ENCODE assay signal across 12 cellular contexts in genomic region chr9:131181091-131181681, GRCh38. TPM values are rescaled to one million over a fixed set of nuclear protein-coding genes. Genes with fewer than 3 reads are reported as not detected.
DNase-seq lines count a peak whose midpoint lies in the region; ATAC-seq, FAIRE-seq and TF ChIP-seq lines count a peak whose summit lies in the region.
"Had no signal": no experiment of that assay in that cellular context is flagged by ENCODE, and none has a peak within 500 bp of the region (broad histone marks: within the 10 kb centered on the region; RNA-seq: fewer than 3 reads in every experiment).

No MANE protein-coding gene starts in this region.

- H3K4me3 ChIP-seq in SK-N-SH (ENCODE audit: low read depth in 2 of 2, low read length in 1 of 2) (no peak overlapping the region), Loucy (ENCODE audit: low read length, poor library complexity, severe bottlenecking) (no peak overlapping the region), K562 (no peak overlapping the region), psoas muscle (no peak overlapping the region)

- H3K4me1 ChIP-seq in SK-N-SH (ENCODE audit: control insufficient read depth in 1 of 2, insufficient read depth in 2 of 2, low read depth in 1 of 2, low read length in 1 of 2), result peaks cover 0 to 24% of the 10 kb centered on the region in 2 experiments; a peak in 2 of 4 replicates
- H3K4me1 ChIP-seq in Loucy (ENCODE audit: insufficient read depth, low read length, poor library complexity, severe bottlenecking), result no peaks in the 10 kb centered on the region
- peaks cover 11 to 29% of the 10 kb centered on the region in 2 experiments; a peak in 4 of 5 replicates for H3K4me1 ChIP-seq in K562 (replicated peaks in 1 of 2; ENCODE audit: control insufficient read depth in 2 of 2, insufficient read depth in 2 of 2, low read length in 2 of 2)
- H3K4me1 ChIP-seq in psoas muscle, result peaks cover 28% of the 10 kb centered on the region

- DNase-seq in SK-N-SH, result no peak
- DNase-seq in K562 (ENCODE audit: extremely low read depth in 1 of 4, low spot score in 3 of 4), result peak; percentile 76 to 84 (median 82)
- DNase-seq in psoas muscle, result no peak
- no peak for DNase-seq in EL
- no peak for DNase-seq in SW 1271 (lab: John Stamatoyannopoulos, UW)
- no peak for DNase-seq in activated naive CD4-positive, alpha-beta T cell treated with anti-CD3 and anti-CD28 coated beads, Interleukin-2, amount 50 U/mL, for 72 hours (ENCODE audit: low spot score in 2 of 2)
- DNase-seq: activated naive CD4-positive, alpha-beta T cell treated with Interleukin-2 at 50 U/mL for 16 hours; cortex of kidney; NCI-H1694 had no signal

- in situ Hi-C loops in K562 (cut with MboI), result no loop called here

- TF ChIP-seq RAD21 in SK-N-SH (IDR thresholded peaks at IDR 0.05; ENCODE audit: low read length) (no peak), K562 (CRISPR knock-in tag; conservative IDR thresholded peaks at IDR 0.05 in 1 of 2, IDR thresholded peaks at IDR 0.05 in 1 of 2) (no peak)

- H3K36me3 Mint-ChIP-seq in activated naive CD4-positive, alpha-beta T cell treated with anti-CD3 and anti-CD28 coated beads, Interleukin-2, amount 50 U/mL, for 72 hours, result peaks cover 9 to 17% of the 10 kb centered on the region in 2 donors

- TF ChIP-seq EP300 in SK-N-SH (IDR thresholded peaks at IDR 0.05; ENCODE audit: borderline replicate concordance in 1 of 2, low read depth in 1 of 2, low read length in 1 of 2) (no peak), K562 (IDR thresholded peaks at IDR 0.05; ENCODE audit: low read length) (no peak)

- H3K4me2 ChIP-seq in SK-N-SH (no peak overlapping the region), Loucy (ENCODE audit: low read depth, low read length, poor library complexity, severe bottlenecking) (no peak overlapping the region), K562 (ENCODE audit: insufficient read depth, low read length) (peak overlapping the region; percentile 4; the same call in 1 of the 2 replicates)

- H3K9me2 ChIP-seq in SK-N-SH (no peaks in the 10 kb centered on the region), Loucy (replicated peaks; ENCODE audit: low read depth, low read length) (no peaks in the 10 kb centered on the region)

- intact Hi-C loops in K562 (cut with micrococcal nuclease), result loop anchor here (2.0 kb wide), 1 partner anchor 56 kb away; the partner anchor contains the start of gene NUP214
- intact Hi-C loops in psoas muscle (cut with DNase I), result no loop called here

- H3K27me3 ChIP-seq in SK-N-SH (ENCODE audit: insufficient read depth) (no peaks in the 10 kb centered on the region), Loucy (ENCODE audit: insufficient read depth, low read length, poor library complexity, severe bottlenecking) (no peaks in the 10 kb centered on the region), K562 (ENCODE audit: control insufficient read depth in 2 of 2, insufficient read depth in 2 of 2, low read length in 2 of 2) (no peaks in the 10 kb centered on the region), psoas muscle (ENCODE audit: insufficient read depth in 3 of 3, low read length in 2 of 3) (no peaks in the 10 kb centered on the region)

- H3K27ac Mint-ChIP-seq in activated naive CD4-positive, alpha-beta T cell treated with anti-CD3 and anti-CD28 coated beads, Interleukin-2, amount 50 U/mL, for 72 hours, result no peak overlapping the region

- no peak for TF ChIP-seq POLR2A in K562 (conservative IDR thresholded peaks at IDR 0.05)

- H3K9me3 ChIP-seq in SK-N-SH, result no peaks in the 10 kb centered on the region
- no peaks in the 10 kb centered on the region for H3K9me3 ChIP-seq in Loucy (ENCODE audit: insufficient read depth, low read depth, low read length)
- no peaks in the 10 kb centered on the region for H3K9me3 ChIP-seq in K562 (replicated peaks; ENCODE audit: control insufficient read depth, insufficient read depth, low read depth, low read length)
- no peaks in the 10 kb centered on the region for H3K9me3 ChIP-seq in psoas muscle

- H3F3A ChIP-seq in SK-N-SH (replicated peaks; ENCODE audit: insufficient read depth) (peaks cover 36% of the 10 kb centered on the region), Loucy (ENCODE audit: low read depth) (peaks cover 12% of the 10 kb centered on the region)

- TF ChIP-seq CTCF in SK-N-SH (IDR thresholded peaks at IDR 0.05) (peak; percentile 37), Loucy (conservative IDR thresholded peaks at IDR 0.05; ENCODE audit: low read length) (peak; percentile 54), K562 (IDR thresholded peaks at IDR 0.05 in 2 of 3, conservative IDR thresholded peaks at IDR 0.05 in 1 of 3; ENCODE audit: insufficient read depth in 2 of 3, low read depth in 1 of 3, low read length in 3 of 3) (no peak), psoas muscle (IDR thresholded peaks at IDR 0.05) (no peak)

- CTCF ChIA-PET in SK-N-SH (lab: Yijun Ruan, JAX), result interaction anchor here (1.0 to 11.8 kb wide), 9 partner anchors 10 to 168 kb away, joined by 3 to 192 read pairs (median 4); partner anchors contain the start of gene PLPP7
- CTCF ChIA-PET in K562 (lab: Yijun Ruan, JAX; ENCODE audit: low intra/inter-chr PET ratio), result interaction anchor here (1.2 kb wide), 1 partner anchor 155 kb away, joined by 6 read pairs; no protein-coding TSS in a partner anchor

- FAIRE-seq in K562 (lab: Jason Lieb, UNC), result no peak
- FAIRE-seq: RCC 7860 had no signal

- H3K9me3 Mint-ChIP-seq in activated naive CD4-positive, alpha-beta T cell treated with anti-CD3 and anti-CD28 coated beads, Interleukin-2, amount 50 U/mL, for 72 hours, result no peaks in the 10 kb centered on the region

- ATAC-seq in SK-N-SH treated with all-trans-retinoic acid at 6 μM for 48 hours (no peak), K562 (peak; percentile 32), psoas muscle (no peak)
- ATAC-seq in activated naive CD4-positive, alpha-beta T cell treated with anti-CD3 and anti-CD28 coated beads, Interleukin-2, amount 50 U/mL, for 72 hours, result no peak

- H2AFZ ChIP-seq in SK-N-SH (ENCODE audit: low read depth), result no peak overlapping the region
- no peak overlapping the region for H2AFZ ChIP-seq in Loucy (ENCODE audit: low read length)
- no peak overlapping the region for H2AFZ ChIP-seq in K562 (ENCODE audit: low read depth, low read length)

- H3K9ac ChIP-seq in SK-N-SH (peak overlapping the region; percentile 36; the same call in 1 of the 2 replicates), Loucy (ENCODE audit: low read depth, low read length, poor library complexity, severe bottlenecking) (no peak overlapping the region), K562 (ENCODE audit: insufficient read depth in 1 of 2, low read depth in 2 of 2, low read length in 2 of 2) (peak overlapping the region in 1 of 2 experiments; percentile 1; a peak in 3 of 4 replicates)

- H4K20me1 ChIP-seq in SK-N-SH (ENCODE audit: insufficient read depth) (no peaks in the 10 kb centered on the region), Loucy (ENCODE audit: insufficient read depth, low read length, poor library complexity, severe bottlenecking) (peaks cover 60% of the 10 kb centered on the region), K562 (replicated peaks; ENCODE audit: control insufficient read depth, insufficient read depth, low read length) (peaks cover 7% of the 10 kb centered on the region)

- H3K79me2 ChIP-seq in SK-N-SH (ENCODE audit: insufficient read depth) (peaks cover 10% of the 10 kb centered on the region; the same call in 1 of the 2 replicates), Loucy (ENCODE audit: insufficient read depth, low read length) (peaks cover 44% of the 10 kb centered on the region), K562 (ENCODE audit: control insufficient read depth, insufficient read depth, low read length) (peaks cover 12% of the 10 kb centered on the region; the same call in 2 of the 3 replicates)

- H3K9me1 ChIP-seq in K562 (ENCODE audit: control insufficient read depth, insufficient read depth, low read length), result peaks cover 11% of the 10 kb centered on the region

- 90% methylated on average over 6 of the region's 6 CpGs for WGBS in SK-N-SH (ENCODE audit: low lambda C conversion rate)
- WGBS in K562 (ENCODE audit: insufficient coverage, low coverage, missing lambda C conversion rate), result 80% methylated on average over 6 of the region's 6 CpGs
- 82 to 85% (median 84%) methylated on average over 6 of the region's 6 CpGs for WGBS in psoas muscle, 3 donors

- POLR2A ChIA-PET in SK-N-SH (lab: Yijun Ruan, JAX) (no interaction called here), K562 (lab: Yijun Ruan, JAX) (interaction anchor here (0.5 to 14.6 kb wide), 29 partner anchors 9 to 413 kb away, joined by 3 to 264 read pairs (median 5); partner anchors contain the start of gene NUP214)

- BruUV-seq in K562 (replicated peaks; lab: Mats Ljungman, UMichigan), result no TSS peak

- H3K36me3 ChIP-seq in SK-N-SH (replicated peaks in 1 of 2; ENCODE audit: control insufficient read depth in 1 of 2, insufficient read depth in 2 of 2, low read length in 1 of 2) (peaks cover 41 to 49% of the 10 kb centered on the region in 2 experiments), Loucy (ENCODE audit: insufficient read depth, low read length) (peaks cover 89% of the 10 kb centered on the region), K562 (ENCODE audit: control insufficient read depth, insufficient read depth, low read length) (peaks cover 92% of the 10 kb centered on the region), psoas muscle (ENCODE audit: insufficient read depth in 1 of 2, low read depth in 1 of 2) (peaks cover 5 to 63% of the 10 kb centered on the region in 2 donors)

- peak overlapping the region in 1 of 2 experiments; percentile 96; a peak in 2 of 4 replicates for H3K27ac ChIP-seq in SK-N-SH (ENCODE audit: low read depth in 2 of 2, low read length in 1 of 2)
- peak overlapping the region; percentile 24 for H3K27ac ChIP-seq in K562 (ENCODE audit: extremely low read depth, low read depth, low read length)
- H3K27ac ChIP-seq in psoas muscle, result peak overlapping the region; percentile 50

RNA-seq across cellular contexts. Expression of gene NUP214, which starts 55.8 kb away (rescaled TPM):
- polyA plus RNA-seq in SK-N-SH (2012; rRNA removed) (7.6 and 8.0 TPM in 2 replicates), K562 (2011; rRNA removed) (56.9 and 113 TPM in 2 replicates), K562 (2014; fragmentation: Illumina TruSeq; extraction: Trizol) (207 and 246 TPM in 2 replicates), K562 (2014; fragmentation: Nextera tagmentation; extraction: Ambion mirVana) (10 to 100 TPM; 78.9 to 81.6 TPM), K562 (2014; rRNA removed) (97.1 and 106 TPM in 2 replicates), psoas muscle (10 to 100 TPM; 11.8 to 14.2 (median 14.1) TPM)
- 3.6 and 4.9 TPM in 2 replicates for polyA plus RNA-seq in SK-N-SH (2012; cell fraction: cytosol; rRNA removed)
- polyA plus RNA-seq in SK-N-SH (2012; cell fraction: nucleus; rRNA removed), result 19.0 and 24.8 TPM in 2 replicates
- total RNA-seq in K562 (2011; cell fraction: chromatin; rRNA removed; ENCODE audit: low replicate concordance), result 1,024 and 1,416 TPM in 2 replicates
- total RNA-seq in K562 (2011; cell fraction: nucleolus; rRNA removed), result 573 and 642 TPM in 2 replicates
- total RNA-seq in K562 (2011; cell fraction: nucleoplasm; rRNA removed), result 885 and 1,103 TPM in 2 replicates
- total RNA-seq in K562 (2014; rRNA removed) (62.4 and 102 TPM in 2 replicates), K562 (2014; rRNA removed; fragmentation: Illumina TruSeq; extraction: Trizol) (123 and 134 TPM in 2 replicates), K562 (2015; rRNA removed; fragmentation: Illumina TruSeq; extraction: Trizol) (133 and 136 TPM in 2 replicates), K562 (2021) (332 and 336 TPM in 2 replicates), psoas muscle (10 to 100 TPM; 20.1 to 28.1 (median 23.4) TPM)
- 104 and 108 TPM in 2 replicates for polyA plus RNA-seq in K562 (2011; cell fraction: cytosol; rRNA removed)
- polyA plus RNA-seq in K562 (2011; cell fraction: nucleus; rRNA removed), result 257 and 304 TPM in 2 replicates
- 133 and 153 TPM in 2 replicates for polyA plus RNA-seq in K562 (2012)
- polyA minus RNA-seq in K562 (2011; rRNA and poly(A)+ RNA removed), result 271 and 342 TPM in 2 replicates
- polyA minus RNA-seq in K562 (2011; cell fraction: cytosol; rRNA and poly(A)+ RNA removed), result 256 and 329 TPM in 2 replicates
- 324 and 515 TPM in 2 replicates for polyA minus RNA-seq in K562 (2011; cell fraction: nucleus; rRNA and poly(A)+ RNA removed)
- 10 to 100 TPM; 46.4 to 75.5 TPM for total RNA-seq in activated naive CD4-positive, alpha-beta T cell treated with anti-CD3 and anti-CD28 coated beads, Interleukin-2, amount 50 U/mL, for 72 hours

Comparison
In these comparisons a context has a peak if more than half of its experiments do, and no peak if none do; other contexts are left out.
1. DNase-seq: peak in K562 (4 of 4); none in SK-N-SH (single experiment), psoas muscle (0 of 2), EL (single experiment), SW 1271 (0 of 2) and activated naive CD4-positive, alpha-beta T cell treated with anti-CD3 and anti-CD28 coated beads, Interleukin-2, amount 50 U/mL, for 72 hours (0 of 2).
2. CTCF ChIP-seq: peak in SK-N-SH (single experiment) and Loucy (single experiment); none in K562 (0 of 3) and psoas muscle (single experiment).
3. Of the 27 proteins assayed by ChIP-seq in both K562 and SK-N-SH: peak only in K562: none; only in SK-N-SH: CTCF; in both: none; in neither: 26.